Comparison of ENCODE assay signal across 21 cellular contexts in genomic region chr7:128431221-128431620, GRCh38. TPM values are rescaled to one million over a fixed set of nuclear protein-coding genes. Genes with fewer than 3 reads are reported as not detected.
DNase-seq lines count a peak whose midpoint lies in the region; ATAC-seq and TF ChIP-seq lines count a peak whose summit lies in the region.
"Had no signal": no experiment of that assay in that cellular context is flagged by ENCODE, and none has a peak within 500 bp of the region (broad histone marks: within the 10 kb centered on the region; RNA-seq: fewer than 3 reads in every experiment).

No MANE protein-coding gene starts in this region.

- peaks cover 30% of the 10 kb centered on the region for H3K4me1 Mint-ChIP-seq in WTC11

- H3K9me3 Mint-ChIP-seq in WTC11, result no peaks in the 10 kb centered on the region

- H3K27ac Mint-ChIP-seq in WTC11, result no peak overlapping the region
- H3K27ac Mint-ChIP-seq: activated CD8-positive, alpha-beta memory T cell treated with anti-CD3 and anti-CD28 coated beads, Interleukin-2, amount 10 ng/mL, durations not matched to agents 7 days and 5 days had no signal

- POLR2A ChIA-PET in WTC11 (lab: Charles Lee), result no interaction called here

- no peak overlapping the region for H3K27ac ChIP-seq in foreskin keratinocyte
- H3K27ac ChIP-seq: 22Rv1, BLaER1, KMS-11 had no signal

- ATAC-seq in WTC11 (peak; percentile 70), foreskin keratinocyte (peak; percentile 43), SK-N-SH treated with all-trans-retinoic acid at 6 μM for 48 hours (no peak), omental fat pad (ENCODE audit: low FRiP score) (no peak)
- ATAC-seq: activated CD8-positive, alpha-beta memory T cell treated with anti-CD3 and anti-CD28 coated beads, Interleukin-2, amount 10 ng/mL, durations not matched to agents 7 days and 5 days had no signal

- H3K36me3 Mint-ChIP-seq in WTC11, result no peaks in the 10 kb centered on the region
- H3K36me3 Mint-ChIP-seq: activated CD8-positive, alpha-beta memory T cell treated with anti-CD3 and anti-CD28 coated beads, Interleukin-2, amount 10 ng/mL, durations not matched to agents 7 days and 5 days had no signal

- H3K27me3 ChIP-seq in foreskin keratinocyte, result peaks cover 7% of the 10 kb centered on the region
- H3K27me3 ChIP-seq: BLaER1 had no signal

- TF ChIP-seq CTCF in WTC11 (IDR thresholded peaks at IDR 0.05), result no peak
- TF ChIP-seq CTCF in foreskin keratinocyte (conservative IDR thresholded peaks at IDR 0.05), result no peak
- TF ChIP-seq CTCF in omental fat pad (IDR thresholded peaks at IDR 0.05), result no peak

- H3K4me1 ChIP-seq in foreskin keratinocyte, result peaks cover 5% of the 10 kb centered on the region
- H3K4me1 ChIP-seq: BLaER1 had no signal

- peak; percentile 18 for DNase-seq in NCI-H146 (lab: John Stamatoyannopoulos, UW)
- DNase-seq in NCI-H146 treated with DMSO at 0.1 percent for 48 hours (lab: John Stamatoyannopoulos, UW; ENCODE audit: unreplicated experiment), result no peak
- DNase-seq in WTC11 (ENCODE audit: low spot score), result peak; percentile 43
- DNase-seq in foreskin keratinocyte, result no peak
- DNase-seq in stromal cell of bone marrow (ENCODE audit: low read depth), result peak; percentile 19
- no peak for DNase-seq in Ammon's horn (ENCODE audit: low spot score)
- DNase-seq in omental fat pad (ENCODE audit: low spot score), result no peak
- DNase-seq: activated CD4-positive, alpha-beta T cell treated with anti-CD3 and anti-CD28 coated beads for 1 hour; activated CD8-positive, alpha-beta memory T cell treated with anti-CD3 and anti-CD28 coated beads, Interleukin-2, amount 10 ng/mL, durations not matched to agents 7 days and 5 days; activated gamma-delta T cell treated with Interleukin-2 at 50 U/mL for 16 hours; DMS 273 treated with DMSO at 0.1 percent for 48 hours; head of caudate nucleus; NCI-H2227 treated with DMSO at 0.1 percent for 48 hours; NK-92 treated with Interleukin-12 subunit alpha and Interleukin-12 subunit beta, amount 100 ng/mL, for 24 hours; occipital lobe; SHP77; stimulated activated CD4-positive, alpha-beta T cell treated with anti-CD3 and anti-CD28 coated beads, Interleukin-4, amount 100 ng/mL, for 1 hour had no signal

- no peaks in the 10 kb centered on the region for H3K27me3 Mint-ChIP-seq in WTC11 (ENCODE audit: low read depth)

- CTCF ChIA-PET in WTC11 (lab: Charles Lee), result interaction anchor here (0.5 to 3.5 kb wide), 4 partner anchors 28 to 235 kb away, joined by 3 to 21 read pairs (median 8); no protein-coding TSS in a partner anchor

- H3K4me3 Mint-ChIP-seq in WTC11, result no peak overlapping the region
- H3K4me3 Mint-ChIP-seq: activated CD8-positive, alpha-beta memory T cell treated with anti-CD3 and anti-CD28 coated beads, Interleukin-2, amount 10 ng/mL, durations not matched to agents 7 days and 5 days had no signal

TF ChIP-seq in WTC11, 78 proteins besides CTCF, POLR2A, EP300 and RAD21:
- no peak for TF ChIP-seq KAT7 (CRISPR knock-in tag; IDR thresholded peaks at IDR 0.05; ENCODE audit: borderline replicate concordance)
- TF ChIP-seq ZNF121 (CRISPR knock-in tag; IDR thresholded peaks at IDR 0.05), result peak; percentile 96
- no peak for TF ChIP-seq ATF3 (CRISPR knock-in tag; conservative IDR thresholded peaks at IDR 0.05)
- TF ChIP-seq USF2 (CRISPR knock-in tag; IDR thresholded peaks at IDR 0.05), result no peak
- TF ChIP-seq ZNF423 (CRISPR knock-in tag; IDR thresholded peaks at IDR 0.05), result peak; percentile 81

TF ChIP-seq in SK-N-SH treated with all-trans-retinoic acid at 6 μM for 48 hours, 23 proteins besides CTCF, POLR2A, EP300 and RAD21:
- TF ChIP-seq GLIS3 (CRISPR knock-in tag; IDR thresholded peaks at IDR 0.05), result no peak
- no peak for TF ChIP-seq ESRRG (CRISPR knock-in tag; IDR thresholded peaks at IDR 0.05)
- TF ChIP-seq SNAI2 (CRISPR knock-in tag; IDR thresholded peaks at IDR 0.05), result no peak
- no peak for TF ChIP-seq ZNF8 (CRISPR knock-in tag; IDR thresholded peaks at IDR 0.05)
- no peak for TF ChIP-seq PPARA (CRISPR knock-in tag; IDR thresholded peaks at IDR 0.05; ENCODE audit: borderline replicate concordance)
- TF ChIP-seq TOX (CRISPR knock-in tag; IDR thresholded peaks at IDR 0.05; ENCODE audit: borderline replicate concordance), result no peak
- TF ChIP-seq ZNF70 (CRISPR knock-in tag; IDR thresholded peaks at IDR 0.05), result no peak
- TF ChIP-seq TSHZ2 (CRISPR knock-in tag; IDR thresholded peaks at IDR 0.05), result no peak
- no peak for TF ChIP-seq PATZ1 (CRISPR knock-in tag; IDR thresholded peaks at IDR 0.05; ENCODE audit: borderline replicate concordance)
- TF ChIP-seq CSRNP3 (CRISPR knock-in tag; IDR thresholded peaks at IDR 0.05), result no peak
- no peak for TF ChIP-seq ZNF565 (CRISPR knock-in tag; conservative IDR thresholded peaks at IDR 0.05; ENCODE audit: low read depth)

RNA-seq across cellular contexts. Expression of gene IMPDH1, which starts 21.4 kb away (rescaled TPM):
- total RNA-seq in WTC11 (2021), result 42.8 to 54.2 TPM (median 44.1 TPM) in 3 replicates
- total RNA-seq in foreskin keratinocyte, result 80.1 and 91.4 TPM in 2 replicates
- 77.6 and 85.0 TPM in 2 replicates for polyA plus RNA-seq in foreskin keratinocyte
- 100 to 1,000 TPM in 3 of 4 donors, 10 to 100 TPM in 1; 72.8 to 198 (median 109) TPM for total RNA-seq in omental fat pad

RNA-seq across cellular contexts. Expression of gene HILPDA, which starts 24.5 kb away (rescaled TPM):
- total RNA-seq in WTC11 (2021) (28.3 to 29.5 TPM (median 28.7 TPM) in 3 replicates), foreskin keratinocyte (11.8 and 13.5 TPM in 2 replicates), omental fat pad (100 to 1,000 TPM in 1 of 4 donors, 10 to 100 TPM in 3; 25.0 to 122 (median 51.9) TPM)
- polyA plus RNA-seq in foreskin keratinocyte, result 12.5 and 14.8 TPM in 2 replicates

RNA-seq across cellular contexts. Expression of gene METTL2B, which starts 45.3 kb away (rescaled TPM):
- 38.6 to 40.4 TPM (median 39.6 TPM) in 3 replicates for total RNA-seq in WTC11 (2021)
- total RNA-seq in foreskin keratinocyte, result 38.1 and 38.5 TPM in 2 replicates
- 17.5 and 18.8 TPM in 2 replicates for polyA plus RNA-seq in foreskin keratinocyte
- 10 to 100 TPM; 19.9 to 32.2 (median 25.9) TPM for total RNA-seq in omental fat pad

Comparison
In these comparisons a context has a peak if more than half of its experiments do, and no peak if none do; other contexts are left out.
1. DNase-seq: peak in NCI-H146 (single experiment), WTC11 (single experiment) and stromal cell of bone marrow (single experiment); none in NCI-H146 treated with DMSO at 0.1 percent for 48 hours (single experiment), foreskin keratinocyte (0 of 2), Ammon's horn (single experiment) and omental fat pad (single experiment).
2. ATAC-seq: peak in WTC11 (single experiment) and foreskin keratinocyte (single experiment); none in SK-N-SH treated with all-trans-retinoic acid at 6 μM for 48 hours (single experiment) and omental fat pad (single experiment).